8 cellular contexts compared by ENCODE assay signal in the genomic region with DNA sequence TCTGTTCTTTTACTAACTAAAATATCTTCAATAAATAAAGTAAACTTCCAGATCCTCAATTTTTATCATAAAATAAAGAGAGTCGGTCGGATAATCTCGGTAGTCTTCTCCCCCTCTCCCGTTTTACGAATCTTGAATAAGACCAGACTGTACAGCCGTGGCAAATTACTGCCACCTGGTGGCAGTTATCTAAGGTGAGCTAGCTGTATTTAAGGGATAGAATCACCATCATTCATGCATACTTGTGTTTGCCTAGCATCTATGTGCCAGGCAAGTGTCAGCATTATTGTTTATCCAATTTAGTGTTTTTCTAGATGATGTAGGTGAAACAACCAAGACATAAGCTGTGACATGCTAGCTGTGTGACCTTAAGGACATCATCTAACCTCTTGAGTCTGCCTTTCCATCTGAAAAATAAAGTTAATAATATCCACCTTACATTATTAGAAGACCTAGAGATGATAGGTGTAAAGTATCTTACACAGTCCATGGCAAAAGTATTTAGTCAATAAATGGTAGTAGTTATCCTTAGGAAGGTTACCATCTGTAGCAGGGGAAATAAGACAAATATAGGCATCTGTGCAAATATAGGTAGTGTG. TPM values are rescaled to one million over a fixed set of nuclear protein-coding genes. Genes with fewer than 3 reads are reported as not detected.
DNase-seq lines count a peak whose midpoint lies in the region; ATAC-seq and TF ChIP-seq lines count a peak whose summit lies in the region.

No MANE protein-coding gene starts in this region.

- 1 to 4% methylated on average over 6 of the region's 6 CpGs for WGBS in heart right ventricle, 2 donors

- no peaks in the 10 kb centered on the region for H3K9me3 Mint-ChIP-seq in activated naive CD8-positive, alpha-beta T cell (ENCODE audit: low read depth)

- H3K36me3 ChIP-seq in MM.1S (replicated peaks; ENCODE audit: insufficient read depth, low read length) (no peaks in the 10 kb centered on the region), heart right ventricle (no peaks in the 10 kb centered on the region)

- H3K4me1 ChIP-seq in MM.1S (ENCODE audit: low read length) (no peaks in the 10 kb centered on the region), heart right ventricle (peaks cover 0 to 9% (median 0%) of the 10 kb centered on the region in 9 donors)

- peak overlapping the region; percentile 38 for H3K4me3 Mint-ChIP-seq in activated naive CD8-positive, alpha-beta T cell

- ATAC-seq in GM21723 (IDR thresholded peaks at IDR 0.05; ENCODE audit: unreplicated experiment) = peak; percentile 82
- ATAC-seq in heart right ventricle = peak in 7 of 8 donors; percentile 55 to 81 (median 76)

- no peak overlapping the region for H3K4me3 ChIP-seq in MM.1S (ENCODE audit: low read length)
- no peak overlapping the region for H3K4me3 ChIP-seq in heart right ventricle
- no peak overlapping the region for H3K4me3 ChIP-seq in retinal pigment epithelial cell (ENCODE audit: low read length)

- H3K27ac ChIP-seq in MM.1S (ENCODE audit: low read length) = no peak overlapping the region
- H3K27ac ChIP-seq in heart right ventricle = no peak overlapping the region

- TF ChIP-seq CTCF in MM.1S (IDR thresholded peaks at IDR 0.05; ENCODE audit: low read length) (peak; percentile 86), heart right ventricle (IDR thresholded peaks at IDR 0.05) (peak; percentile 52 to 89 (median 79)), retinal pigment epithelial cell (conservative IDR thresholded peaks at IDR 0.05; ENCODE audit: low read depth, low read length) (peak; percentile 84)

- H2AFZ ChIP-seq in MM.1S (ENCODE audit: low read length) = no peak overlapping the region

- H3K9me3 ChIP-seq in MM.1S (replicated peaks; ENCODE audit: insufficient read depth, low read length) = no peaks in the 10 kb centered on the region
- no peaks in the 10 kb centered on the region for H3K9me3 ChIP-seq in heart right ventricle

- H3K27ac Mint-ChIP-seq in activated naive CD8-positive, alpha-beta T cell = no peak overlapping the region

- H3K36me3 Mint-ChIP-seq in activated naive CD8-positive, alpha-beta T cell = no peaks in the 10 kb centered on the region

- DNase-seq in DMS53 (lab: John Stamatoyannopoulos, UW) (peak; percentile 84), MM.1S (peak; percentile 84), SHP77 treated with DMSO at 0.1 percent for 48 hours (lab: John Stamatoyannopoulos, UW) (peak; percentile 58), heart right ventricle (peak in 1 of 2 donors; percentile 29), retinal pigment epithelial cell (ENCODE audit: low read depth) (no peak), amniotic stem cell (lab: John Stamatoyannopoulos, UW) (no peak)

- H3K4me2 ChIP-seq in MM.1S (ENCODE audit: low read depth, low read length) = 0 out of 2 replicates have a peak overlapping the region, but pooled peaks have one; percentile 19

- no peaks in the 10 kb centered on the region for H4K20me1 ChIP-seq in MM.1S (ENCODE audit: insufficient read depth, low read length)

- H3K4me1 Mint-ChIP-seq in activated naive CD8-positive, alpha-beta T cell (ENCODE audit: low read depth) = peaks cover 2% of the 10 kb centered on the region

- H3K79me2 ChIP-seq in MM.1S (ENCODE audit: low read length) = no peaks in the 10 kb centered on the region

- H3K9ac ChIP-seq in MM.1S (ENCODE audit: low read length) = no peak overlapping the region

- intact Hi-C loops in heart right ventricle (cut with DNase I) = loop anchor here in 6 of 10 donors (10.0 kb wide), 4 partner anchors 292 to 1792 kb away; a partner anchor contains a TSS

- peaks cover 11% of the 10 kb centered on the region; the same call in 1 of the 2 replicates for H3F3A ChIP-seq in MM.1S (ENCODE audit: insufficient read depth, low read length)

- H3K27me3 ChIP-seq in MM.1S (replicated peaks; ENCODE audit: insufficient read depth, low read length) (no peaks in the 10 kb centered on the region), heart right ventricle (no peaks in the 10 kb centered on the region)

- H3K27me3 Mint-ChIP-seq in activated naive CD8-positive, alpha-beta T cell = peaks cover 4% of the 10 kb centered on the region

- H3K9me2 ChIP-seq in MM.1S (replicated peaks; ENCODE audit: insufficient read depth, low read length) = no peaks in the 10 kb centered on the region

RNA-seq across cellular contexts. Expression of a gene that starts 21.3 kb away (rescaled TPM):
- 10 to 100 TPM; 51.9 to 88.4 (median 62.7) TPM for total RNA-seq in heart right ventricle
- polyA plus RNA-seq in heart right ventricle = 10 to 100 TPM; 48.5 to 67.3 TPM

Comparison
In these comparisons a context has a peak if more than half of its experiments do, and no peak if none do; other contexts are left out.
1. DNase-seq: peak in DMS53 (single experiment), MM.1S (single experiment) and SHP77 treated with DMSO at 0.1 percent for 48 hours (single experiment); none in retinal pigment epithelial cell (single experiment) and amniotic stem cell (single experiment).
2. Peak in every context shown above with its lines, with median percentiles within 50 percentile points of each other: CTCF ChIP-seq.